In the genomic region with DNA sequence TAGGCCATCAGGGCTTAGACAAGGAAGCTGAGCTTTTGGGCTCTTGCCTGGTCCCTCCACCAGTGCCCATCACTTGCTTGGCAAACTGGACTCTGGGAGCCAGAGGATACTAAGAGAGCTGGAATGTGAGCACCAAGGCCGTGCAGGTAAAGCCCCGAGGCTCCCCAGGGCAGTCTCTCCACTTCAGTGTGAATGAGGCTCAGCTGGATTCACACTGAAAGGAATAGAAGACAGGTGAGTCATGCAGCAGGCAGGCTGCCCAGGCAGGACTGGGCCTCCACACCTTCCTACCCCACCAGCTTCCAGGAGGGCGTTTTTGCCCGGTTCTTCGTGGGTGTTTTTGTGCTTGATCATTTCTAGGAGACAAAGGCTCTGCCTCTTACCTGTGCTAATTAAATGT, we compare ENCODE assay signal across 10 cellular contexts. TPM values are rescaled to one million over a fixed set of nuclear protein-coding genes. Genes with fewer than 3 reads are reported as not detected.
DNase-seq lines count a peak whose midpoint lies in the region; ATAC-seq and TF ChIP-seq lines count a peak whose summit lies in the region.
"Had no signal": no experiment of that assay in that cellular context is flagged by ENCODE, and none has a peak within 500 bp of the region (broad histone marks: within the 10 kb centered on the region; RNA-seq: fewer than 3 reads in every experiment).

No MANE protein-coding gene starts in this region.

- H3K4me3 ChIP-seq in Peyer's patch (no peak overlapping the region), upper lobe of right lung (no peak overlapping the region)

- H3K27me3 ChIP-seq in Peyer's patch (no peaks in the 10 kb centered on the region), upper lobe of right lung (no peaks in the 10 kb centered on the region)

- peak; percentile 50 for DNase-seq in SIG-M5 treated with dmso at 0.1 percent for 504 hours (lab: John Stamatoyannopoulos, UW; ENCODE audit: unreplicated experiment)
- DNase-seq in SIG-M5 (lab: John Stamatoyannopoulos, UW) = no peak
- peak in 2 of 3 donors; percentile 59 to 67 for DNase-seq in Peyer's patch
- DNase-seq in iPS-NIHi11 (ENCODE audit: low spot score) = peak; percentile 71
- peak; percentile 80 for DNase-seq in upper lobe of right lung
- DNase-seq in stimulated activated naive CD4-positive, alpha-beta T cell (lab: John Stamatoyannopoulos, UW) = no peak
- DNase-seq: effector memory CD8-positive, alpha-beta T cell; stimulated activated CD4-positive, alpha-beta T cell treated with anti-CD3 and anti-CD28 coated beads, Interleukin-15, amount 100 ng/mL, for 24 hours had no signal

- H3K4me1 ChIP-seq in Peyer's patch (peaks cover 0 to 6% (median 0%) of the 10 kb centered on the region in 4 donors), upper lobe of right lung (no peaks in the 10 kb centered on the region)

- H3K36me3 ChIP-seq in Peyer's patch (no peaks in the 10 kb centered on the region), upper lobe of right lung (no peaks in the 10 kb centered on the region)

- intact Hi-C loops in upper lobe of right lung (cut with DNase I) = no loop called here

- ATAC-seq in upper lobe of right lung = peak; percentile 95
- no peak for ATAC-seq in GM21786 (IDR thresholded peaks at IDR 0.05; ENCODE audit: unreplicated experiment)
- ATAC-seq in GM18858 (IDR thresholded peaks at IDR 0.05; ENCODE audit: unreplicated experiment) = no peak
- ATAC-seq: effector memory CD8-positive, alpha-beta T cell had no signal

- TF ChIP-seq CTCF in Peyer's patch (IDR thresholded peaks at IDR 0.05) (no peak), upper lobe of right lung (IDR thresholded peaks at IDR 0.05) (no peak)

- no peak for TF ChIP-seq POLR2A in Peyer's patch (IDR thresholded peaks at IDR 0.05)

- H3K27ac ChIP-seq in Peyer's patch (no peak overlapping the region), upper lobe of right lung (no peak overlapping the region)

- H3K9me3 ChIP-seq in Peyer's patch = no peaks in the 10 kb centered on the region
- H3K9me3 ChIP-seq in upper lobe of right lung = no peaks in the 10 kb centered on the region

RNA-seq across cellular contexts. Expression of a gene that starts 7.3 kb away (rescaled TPM):
- total RNA-seq in Peyer's patch (1 to 10 TPM in 2 of 4 donors, under 1 TPM in 1, not detected in 1; 0.27 to 1.9 (median 1.2) TPM), upper lobe of right lung (0.43 TPM)

Comparison
In these comparisons a context has a peak if more than half of its experiments do, and no peak if none do; other contexts are left out.
1. DNase-seq: peak in SIG-M5 treated with dmso at 0.1 percent for 504 hours (single experiment), Peyer's patch (2 of 3), iPS-NIHi11 (single experiment) and upper lobe of right lung (single experiment); none in SIG-M5 (single experiment) and stimulated activated naive CD4-positive, alpha-beta T cell (0 of 6).